Comparison of ENCODE assay signal across 29 cellular contexts in genomic region chr9:137791947-137792346, GRCh38.
"Had no signal": no experiment of that assay in that cellular context is flagged by ENCODE, and none has a peak within 500 bp of the region (broad histone marks: within the 10 kb centered on the region; RNA-seq: fewer than 3 reads in every experiment).

No MANE protein-coding gene starts in this region.

- H3K79me2 ChIP-seq: parathyroid adenoma had no signal

- H3K4me2 ChIP-seq: neural progenitor cell, smooth muscle cell had no signal

- H2AFZ ChIP-seq: neural progenitor cell, parathyroid adenoma had no signal

- H3K4me3 Mint-ChIP-seq: naive thymus-derived CD4-positive, alpha-beta T cell; natural killer cell; nephron; neural progenitor cell; stimulated activated memory B cell treated with anti-CD40 and anti-IgM and Interleukin-4, amounts not matched to agents 10 μg/mL and 1 μg/mL and 100 μg/mL, for 72 hours; stimulated activated naive CD8-positive, alpha-beta T cell treated with anti-CD3 and anti-CD28 coated beads, Interleukin-15, amount 100 ng/mL, for 72 hours had no signal

- DNase-seq: naive thymus-derived CD4-positive, alpha-beta T cell; natural killer cell; occipital lobe; ovary; psoas muscle; right lobe of liver; spleen; stimulated activated CD4-positive, alpha-beta T cell treated with anti-CD3 and anti-CD28 coated beads, Interleukin-12 subunit alpha, Interleukin-12 subunit beta, amount 100 ng/mL, for 4 hours; stimulated activated CD4-positive, alpha-beta T cell treated with anti-CD3 and anti-CD28 coated beads, Interleukin-1b, Interleukin-23, amount 100 ng/mL, for 48 hours; stimulated activated CD4-positive, alpha-beta T cell treated with anti-CD3 and anti-CD28 coated beads, Interleukin-4, amount 100 ng/mL, for 1 hour; stimulated activated CD4-positive, alpha-beta T cell treated with anti-CD3 and anti-CD28 coated beads, Interleukin-4, amount 100 ng/mL, for 4 hours; stimulated activated CD8-positive, alpha-beta memory T cell treated with anti-CD3 and anti-CD28 coated beads, Interleukin-4, amount 100 ng/mL, for 48 hours; stimulated activated naive CD4-positive, alpha-beta T cell; stimulated activated naive CD8-positive, alpha-beta T cell treated with anti-CD3 and anti-CD28 coated beads, Interleukin-15, amount 100 ng/mL, for 72 hours; stimulated activated naive CD8-positive, alpha-beta T cell treated with anti-CD3 and anti-CD28 coated beads, Interleukin-15, Interleukin-2, amounts not matched to agents 100 U/mL and 50 U/mL, for 24 hours; thyroid gland; trophoblast cell; uterus had no signal

- H3K36me3 ChIP-seq: neural progenitor cell, ovary, uterus had no signal

- H3K36me3 Mint-ChIP-seq: natural killer cell had no signal

- H3K4me1 ChIP-seq: neural progenitor cell, parathyroid adenoma, psoas muscle, tibial nerve, upper lobe of right lung, uterus had no signal

- H3K27ac Mint-ChIP-seq: naive thymus-derived CD4-positive, alpha-beta T cell; nephron; neural progenitor cell; progenitor cell of endocrine pancreas; stimulated activated memory B cell treated with anti-CD40 and anti-IgM and Interleukin-4, amounts not matched to agents 10 μg/mL and 1 μg/mL and 100 μg/mL, for 72 hours; stimulated activated naive CD8-positive, alpha-beta T cell treated with anti-CD3 and anti-CD28 coated beads, Interleukin-15, amount 100 ng/mL, for 72 hours had no signal

- H3K27ac ChIP-seq: neural progenitor cell, ovary, parathyroid adenoma, psoas muscle, right lobe of liver, skin epidermis, spleen, thoracic aorta, thyroid gland, tibial nerve, upper lobe of right lung, uterus had no signal

- H3K4me3 ChIP-seq: neural progenitor cell, ovary, psoas muscle, right lobe of liver, skin epidermis, smooth muscle cell, spleen, thoracic aorta, thyroid gland, tibial nerve, upper lobe of right lung, uterus had no signal

- H3K27me3 ChIP-seq: neural progenitor cell, ovary, right lobe of liver, spleen, thyroid gland, tibial nerve, upper lobe of right lung, uterus had no signal

- H3K9me3 ChIP-seq: ovary, psoas muscle, right lobe of liver, spleen, thoracic aorta, thyroid gland, tibial nerve, upper lobe of right lung, uterus had no signal

- H3K9ac ChIP-seq: neural progenitor cell, parathyroid adenoma had no signal

- H3K4me1 Mint-ChIP-seq: stimulated activated naive CD8-positive, alpha-beta T cell treated with anti-CD3 and anti-CD28 coated beads, Interleukin-15, amount 100 ng/mL, for 72 hours had no signal

- ATAC-seq: naive thymus-derived CD4-positive, alpha-beta T cell; natural killer cell; psoas muscle; right cardiac atrium; right lobe of liver; stimulated activated memory B cell treated with anti-CD40 and anti-IgM and Interleukin-4, amounts not matched to agents 10 μg/mL and 1 μg/mL and 100 μg/mL, for 72 hours; stimulated activated naive CD8-positive, alpha-beta T cell treated with anti-CD3 and anti-CD28 coated beads, Interleukin-15, amount 100 ng/mL, for 72 hours; stimulated activated naive CD8-positive, alpha-beta T cell treated with anti-CD3 and anti-CD28 coated beads, Interleukin-15, Interleukin-2, amounts not matched to agents 100 U/mL and 50 U/mL, for 24 hours; upper lobe of right lung had no signal

- H3K27me3 Mint-ChIP-seq: naive thymus-derived CD4-positive, alpha-beta T cell; progenitor cell of endocrine pancreas; stimulated activated memory B cell treated with anti-CD40 and anti-IgM and Interleukin-4, amounts not matched to agents 10 μg/mL and 1 μg/mL and 100 μg/mL, for 72 hours; stimulated activated naive CD8-positive, alpha-beta T cell treated with anti-CD3 and anti-CD28 coated beads, Interleukin-15, amount 100 ng/mL, for 72 hours had no signal

- H3K9me3 Mint-ChIP-seq: naive thymus-derived CD4-positive, alpha-beta T cell; natural killer cell; nephron; neural progenitor cell; stimulated activated naive CD8-positive, alpha-beta T cell treated with anti-CD3 and anti-CD28 coated beads, Interleukin-15, amount 100 ng/mL, for 72 hours had no signal
